ENCODE assay signal across 8 cellular contexts in genomic region chr10:31353574-31353973, GRCh38. TPM values are rescaled to one million over a fixed set of nuclear protein-coding genes. Genes with fewer than 3 reads are reported as not detected.
DNase-seq lines count a peak whose midpoint lies in the region; ATAC-seq, FAIRE-seq and TF ChIP-seq lines count a peak whose summit lies in the region.

No MANE protein-coding gene starts in this region.

- H3K4me3 ChIP-seq in OCI-LY7 (ENCODE audit: low read depth, low read length, poor library complexity, severe bottlenecking) (no peak overlapping the region), right atrium auricular region (no peak overlapping the region)

- H3K27ac ChIP-seq in OCI-LY7 (ENCODE audit: low read depth, low read length, poor library complexity, severe bottlenecking), result no peak overlapping the region
- H3K27ac ChIP-seq in right atrium auricular region, result no peak overlapping the region

- H3K79me2 ChIP-seq in OCI-LY7 (ENCODE audit: insufficient read depth, low read depth, low read length), result peaks cover 98% of the 10 kb centered on the region

- H3K4me2 ChIP-seq in OCI-LY7 (ENCODE audit: low read length), result no peak overlapping the region

- FAIRE-seq in endometrium (lab: Jason Lieb, UNC), result peak; percentile 12

- H3K27me3 ChIP-seq in right atrium auricular region, result no peaks in the 10 kb centered on the region

- BruUV-seq in OCI-LY7 (replicated peaks; lab: Mats Ljungman, UMichigan), result no TSS peak

- intact Hi-C loops in OCI-LY7 (cut with micrococcal nuclease; ENCODE audit: unreplicated experiment), result no loop called here

- CTCF ChIA-PET in OCI-LY7 (lab: Charles Lee; ENCODE audit: unreplicated experiment), result no interaction called here

- H3K9me3 ChIP-seq in OCI-LY7 (ENCODE audit: low read length) (no peaks in the 10 kb centered on the region), right atrium auricular region (no peaks in the 10 kb centered on the region)

- H2AFZ ChIP-seq in OCI-LY7 (ENCODE audit: low read length), result no peak overlapping the region

- POLR2A ChIA-PET in OCI-LY7 (lab: Charles Lee), result interaction anchor here (0.7 to 1.6 kb wide), 4 partner anchors 11 to 969 kb away, joined by 3 to 4 read pairs (median 4); no protein-coding TSS in a partner anchor

- DNase-seq in ACHN, result peak; percentile 78
- DNase-seq in GM13977 (ENCODE audit: low spot score), result peak; percentile 61
- DNase-seq in MV-4-11 (lab: John Stamatoyannopoulos, UW), result peak; percentile 22
- DNase-seq in anterior cingulate cortex (lab: John Stamatoyannopoulos, UW), result no peak
- no peak for DNase-seq in OCI-LY7 (ENCODE audit: low spot score)
- DNase-seq in right atrium auricular region (ENCODE audit: low spot score), result no peak

- no peaks in the 10 kb centered on the region for H4K20me1 ChIP-seq in OCI-LY7 (ENCODE audit: insufficient read depth, low read length)

- H3K36me3 ChIP-seq in OCI-LY7 (ENCODE audit: insufficient read depth, low read length), result peaks cover 4% of the 10 kb centered on the region
- H3K36me3 ChIP-seq in right atrium auricular region, result no peaks in the 10 kb centered on the region

- no peaks in the 10 kb centered on the region for H3K9me2 ChIP-seq in OCI-LY7 (ENCODE audit: insufficient read depth, low read length)

- in situ Hi-C loops in ACHN (cut with HindIII; ENCODE audit: low pct_ligation_motif_present, low pct_unique_long_range_greater_than_20kb, low sequenced_read_pairs) (no loop called here), GM13977 (cut with MboI; ENCODE audit: low pct_unique_long_range_greater_than_20kb, low sequenced_read_pairs, unreplicated experiment) (no loop called here)

- H3K4me1 ChIP-seq in OCI-LY7 (ENCODE audit: insufficient read depth, low read length, poor library complexity, severe bottlenecking) (no peaks in the 10 kb centered on the region), right atrium auricular region (peaks cover 0 to 26% of the 10 kb centered on the region in 2 donors)

- peak; percentile 32 for TF ChIP-seq CTCF in GM13977 (IDR thresholded peaks at IDR 0.05; ENCODE audit: extremely low read depth, insufficient read depth, missing control alignments)
- TF ChIP-seq CTCF in OCI-LY7 (conservative IDR thresholded peaks at IDR 0.05; ENCODE audit: low read length), result no peak
- peak in 1 of 2 donors; percentile 13 for TF ChIP-seq CTCF in right atrium auricular region (IDR thresholded peaks at IDR 0.05)

- ATAC-seq in HG02623 (IDR thresholded peaks at IDR 0.05; ENCODE audit: unreplicated experiment), result peak; percentile 94

RNA-seq across cellular contexts. Expression of gene ZEB1, which starts 34.6 kb away (rescaled TPM):
- total RNA-seq in OCI-LY7 (2014; rRNA removed; shearing (Covaris generic)), result 27.6 and 33.2 TPM in 2 replicates
- total RNA-seq in OCI-LY7 (2022) (41.9 and 47.7 TPM in 2 replicates), right atrium auricular region (10 to 100 TPM; 52.9 to 60.8 TPM)

Comparison
In these comparisons a context has a peak if more than half of its experiments do, and no peak if none do; other contexts are left out.
1. DNase-seq: peak in ACHN (single experiment), GM13977 (single experiment) and MV-4-11 (single experiment); none in anterior cingulate cortex (0 of 58), OCI-LY7 (single experiment) and right atrium auricular region (single experiment).